8 cellular contexts compared by ENCODE assay signal in the genomic region with DNA sequence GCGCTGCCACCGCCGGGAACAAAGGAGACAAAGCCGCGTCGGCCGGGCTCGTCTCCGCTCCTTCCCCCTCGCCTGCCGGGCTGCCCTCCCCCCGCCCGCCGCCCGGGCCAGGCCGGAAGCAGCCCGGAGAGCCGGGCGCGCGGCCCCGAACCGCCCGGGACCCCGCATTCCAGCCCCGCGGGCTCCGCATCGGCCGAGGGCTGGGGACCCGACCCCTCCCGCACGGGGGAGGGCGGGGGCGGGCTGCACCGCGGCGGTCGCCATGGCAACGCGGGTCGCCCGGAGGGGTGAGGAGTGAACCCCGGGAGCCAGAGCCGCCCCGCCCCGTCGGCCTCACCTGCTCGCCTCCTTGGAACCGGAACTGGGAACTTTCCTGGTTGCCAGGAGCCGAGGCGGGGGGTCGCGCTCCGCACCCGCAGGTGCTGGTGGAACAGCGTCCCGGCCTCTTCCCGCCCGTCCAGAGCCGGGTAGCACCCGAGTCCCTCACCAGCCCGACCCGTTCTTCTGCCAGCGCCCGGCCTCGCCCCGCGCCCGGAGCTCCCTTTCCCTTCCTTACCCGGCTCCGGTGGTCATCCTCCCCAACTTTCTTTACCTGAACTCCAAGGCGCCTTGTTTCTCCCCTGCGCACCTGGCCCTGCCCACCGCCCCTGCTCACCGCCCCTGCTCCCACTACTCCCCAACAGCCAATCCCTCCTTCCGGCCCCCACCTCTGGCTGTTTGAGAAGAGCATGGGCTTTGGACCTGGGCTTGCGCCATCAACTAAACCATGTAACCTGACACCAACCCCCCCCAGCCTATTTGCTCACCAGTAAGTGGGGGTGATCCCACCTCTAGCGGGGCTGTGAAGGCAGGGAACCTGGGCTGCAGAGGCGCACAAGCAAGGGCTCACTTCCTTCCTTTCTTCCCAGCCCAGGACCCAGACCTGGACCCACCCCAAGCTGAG. TPM values are rescaled to one million over a fixed set of nuclear protein-coding genes. Genes with fewer than 3 reads are reported as not detected.
DNase-seq lines count a peak whose midpoint lies in the region; ATAC-seq and TF ChIP-seq lines count a peak whose summit lies in the region.

A gene with protein sequence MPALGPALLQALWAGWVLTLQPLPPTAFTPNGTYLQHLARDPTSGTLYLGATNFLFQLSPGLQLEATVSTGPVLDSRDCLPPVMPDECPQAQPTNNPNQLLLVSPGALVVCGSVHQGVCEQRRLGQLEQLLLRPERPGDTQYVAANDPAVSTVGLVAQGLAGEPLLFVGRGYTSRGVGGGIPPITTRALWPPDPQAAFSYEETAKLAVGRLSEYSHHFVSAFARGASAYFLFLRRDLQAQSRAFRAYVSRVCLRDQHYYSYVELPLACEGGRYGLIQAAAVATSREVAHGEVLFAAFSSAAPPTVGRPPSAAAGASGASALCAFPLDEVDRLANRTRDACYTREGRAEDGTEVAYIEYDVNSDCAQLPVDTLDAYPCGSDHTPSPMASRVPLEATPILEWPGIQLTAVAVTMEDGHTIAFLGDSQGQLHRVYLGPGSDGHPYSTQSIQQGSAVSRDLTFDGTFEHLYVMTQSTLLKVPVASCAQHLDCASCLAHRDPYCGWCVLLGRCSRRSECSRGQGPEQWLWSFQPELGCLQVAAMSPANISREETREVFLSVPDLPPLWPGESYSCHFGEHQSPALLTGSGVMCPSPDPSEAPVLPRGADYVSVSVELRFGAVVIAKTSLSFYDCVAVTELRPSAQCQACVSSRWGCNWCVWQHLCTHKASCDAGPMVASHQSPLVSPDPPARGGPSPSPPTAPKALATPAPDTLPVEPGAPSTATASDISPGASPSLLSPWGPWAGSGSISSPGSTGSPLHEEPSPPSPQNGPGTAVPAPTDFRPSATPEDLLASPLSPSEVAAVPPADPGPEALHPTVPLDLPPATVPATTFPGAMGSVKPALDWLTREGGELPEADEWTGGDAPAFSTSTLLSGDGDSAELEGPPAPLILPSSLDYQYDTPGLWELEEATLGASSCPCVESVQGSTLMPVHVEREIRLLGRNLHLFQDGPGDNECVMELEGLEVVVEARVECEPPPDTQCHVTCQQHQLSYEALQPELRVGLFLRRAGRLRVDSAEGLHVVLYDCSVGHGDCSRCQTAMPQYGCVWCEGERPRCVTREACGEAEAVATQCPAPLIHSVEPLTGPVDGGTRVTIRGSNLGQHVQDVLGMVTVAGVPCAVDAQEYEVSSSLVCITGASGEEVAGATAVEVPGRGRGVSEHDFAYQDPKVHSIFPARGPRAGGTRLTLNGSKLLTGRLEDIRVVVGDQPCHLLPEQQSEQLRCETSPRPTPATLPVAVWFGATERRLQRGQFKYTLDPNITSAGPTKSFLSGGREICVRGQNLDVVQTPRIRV (N-terminal part only) (minus strand): TSS at position 671 of the 943 bp plus-strand sequence. CDS start 5,475 bp downstream, outside the sequence.

- TF ChIP-seq CTCF in GM12865 (IDR thresholded peaks at IDR 0.05; ENCODE audit: insufficient read depth, low read depth, low read length, missing control alignments) (no peak), LNCaP clone FGC (IDR thresholded peaks at IDR 0.05; ENCODE audit: control insufficient read depth, extremely low read depth, insufficient read depth) (no peak), ascending aorta (IDR thresholded peaks at IDR 0.05) (no peak), right atrium auricular region (IDR thresholded peaks at IDR 0.05) (no peak), uterus (IDR thresholded peaks at IDR 0.05) (peak in 1 of 4 experiments; percentile 7)

- no peaks in the 10 kb centered on the region for H3K9me3 Mint-ChIP-seq in T-cell

- CTCF ChIA-PET in T-cell (lab: Charles Lee), result no interaction called here

- H3K27ac ChIP-seq in ascending aorta (peak within 1 kb of the TSS; percentile 95 to 98), right atrium auricular region (peak within 1 kb of the TSS; percentile 91 to 94), uterus (peak within 1 kb of the TSS; percentile 91 to 97)

- ATAC-seq in T-cell (replicated peaks in 1 of 4), result peak; percentile 71 to 81 (median 76)

- H3K27me3 Mint-ChIP-seq in T-cell, result no peaks in the 10 kb centered on the region

- H3K27ac Mint-ChIP-seq in T-cell, result no peak within 1 kb of the TSS

- peaks cover 18 to 22% (median 19%) of the 10 kb centered on the region in 3 donors for H3K4me1 Mint-ChIP-seq in T-cell

- TF ChIP-seq POLR2A in uterus (IDR thresholded peaks at IDR 0.05), result peak in 1 of 2 donors; percentile 56

- peak; percentile 52 for DNase-seq in GM12865 (ENCODE audit: low read depth)
- DNase-seq in LNCaP clone FGC (ENCODE audit: low read depth), result no peak
- peak in 31 of 34 experiments; percentile 23 to 70 (median 45) for DNase-seq in T-cell
- DNase-seq in ascending aorta (ENCODE audit: low spot score in 2 of 2), result peak in 1 of 2 donors; percentile 91
- DNase-seq in right atrium auricular region (ENCODE audit: low spot score), result peak; percentile 85
- DNase-seq in posterior cingulate gyrus, result peak in 9 of 10 donors; percentile 46 to 94 (median 73)
- peak; percentile 83 to 94 for DNase-seq in uterus
- DNase-seq in NOMO-1 (lab: John Stamatoyannopoulos, UW; ENCODE audit: unreplicated experiment in 2 of 2), result no peak

- H3K4me3 ChIP-seq in GM12865 (ENCODE audit: low read depth, low read length), result peak within 1 kb of the TSS; percentile 60
- H3K4me3 ChIP-seq in LNCaP clone FGC (ENCODE audit: low read depth, low read length), result peak within 1 kb of the TSS; percentile 63
- H3K4me3 ChIP-seq in ascending aorta, result peak within 1 kb of the TSS; percentile 79 to 94
- peak within 1 kb of the TSS; percentile 79 to 82 for H3K4me3 ChIP-seq in right atrium auricular region
- peak within 1 kb of the TSS; percentile 61 to 62 for H3K4me3 ChIP-seq in uterus

- H3K4me1 ChIP-seq in ascending aorta (peaks cover 12 to 30% of the 10 kb centered on the region in 2 donors), right atrium auricular region (peaks cover 0 to 70% of the 10 kb centered on the region in 2 donors), uterus (peaks cover 11 to 13% of the 10 kb centered on the region in 2 donors)

- no peaks in the 10 kb centered on the region for H3K9me3 ChIP-seq in ascending aorta
- H3K9me3 ChIP-seq in right atrium auricular region, result no peaks in the 10 kb centered on the region
- no peaks in the 10 kb centered on the region for H3K9me3 ChIP-seq in uterus

- peaks cover 4% of the 10 kb centered on the region for H3K36me3 Mint-ChIP-seq in T-cell

- intact Hi-C loops in ascending aorta (cut with DNase I), result loop anchor here (1.0 kb wide), 1 partner anchor 27 kb away; no protein-coding TSS in a partner anchor
- intact Hi-C loops in posterior cingulate gyrus (cut with DNase I), result no loop called here
- intact Hi-C loops in uterus (cut with DNase I; ENCODE audit: low total_unique reads), result no loop called here

- peak within 1 kb of the TSS; percentile 75 to 83 (median 77) for H3K4me3 Mint-ChIP-seq in T-cell

- peaks cover 0 to 11% of the 10 kb centered on the region in 2 donors for H3K36me3 ChIP-seq in ascending aorta
- no peaks in the 10 kb centered on the region for H3K36me3 ChIP-seq in right atrium auricular region
- H3K36me3 ChIP-seq in uterus, result no peaks in the 10 kb centered on the region

- POLR2A ChIA-PET in T-cell (lab: Charles Lee), result interaction anchor here in 1 of 2 donors (0.6 kb wide), 1 partner anchor 67 kb away, joined by 5 read pairs; no protein-coding TSS in a partner anchor

- H3K27me3 ChIP-seq in ascending aorta (no peaks in the 10 kb centered on the region), right atrium auricular region (no peaks in the 10 kb centered on the region), uterus (no peaks in the 10 kb centered on the region)

RNA-seq across cellular contexts. Expression of the gene that starts here (rescaled TPM):
- total RNA-seq in T-cell (1 to 10 TPM; 2.5 to 6.9 (median 5.9) TPM), ascending aorta (160 TPM), right atrium auricular region (10 to 100 TPM; 69.4 to 73.0 TPM), uterus (100 to 1,000 TPM in 1 of 4 donors, 10 to 100 TPM in 3; 23.5 to 133 (median 60.9) TPM)

Comparison
In these comparisons a context has a peak if more than half of its experiments do, and no peak if none do; other contexts are left out.
1. DNase-seq: peak in GM12865 (single experiment), T-cell (31 of 34), right atrium auricular region (single experiment), posterior cingulate gyrus (9 of 10) and uterus (2 of 2); none in LNCaP clone FGC (single experiment) and NOMO-1 (0 of 2).
2. Peak in every context shown above with its lines, with median percentiles within 50 percentile points of each other: H3K4me3 ChIP-seq and H3K27ac ChIP-seq.